ENCODE assay signal across 1 cellular context in the genomic region with DNA sequence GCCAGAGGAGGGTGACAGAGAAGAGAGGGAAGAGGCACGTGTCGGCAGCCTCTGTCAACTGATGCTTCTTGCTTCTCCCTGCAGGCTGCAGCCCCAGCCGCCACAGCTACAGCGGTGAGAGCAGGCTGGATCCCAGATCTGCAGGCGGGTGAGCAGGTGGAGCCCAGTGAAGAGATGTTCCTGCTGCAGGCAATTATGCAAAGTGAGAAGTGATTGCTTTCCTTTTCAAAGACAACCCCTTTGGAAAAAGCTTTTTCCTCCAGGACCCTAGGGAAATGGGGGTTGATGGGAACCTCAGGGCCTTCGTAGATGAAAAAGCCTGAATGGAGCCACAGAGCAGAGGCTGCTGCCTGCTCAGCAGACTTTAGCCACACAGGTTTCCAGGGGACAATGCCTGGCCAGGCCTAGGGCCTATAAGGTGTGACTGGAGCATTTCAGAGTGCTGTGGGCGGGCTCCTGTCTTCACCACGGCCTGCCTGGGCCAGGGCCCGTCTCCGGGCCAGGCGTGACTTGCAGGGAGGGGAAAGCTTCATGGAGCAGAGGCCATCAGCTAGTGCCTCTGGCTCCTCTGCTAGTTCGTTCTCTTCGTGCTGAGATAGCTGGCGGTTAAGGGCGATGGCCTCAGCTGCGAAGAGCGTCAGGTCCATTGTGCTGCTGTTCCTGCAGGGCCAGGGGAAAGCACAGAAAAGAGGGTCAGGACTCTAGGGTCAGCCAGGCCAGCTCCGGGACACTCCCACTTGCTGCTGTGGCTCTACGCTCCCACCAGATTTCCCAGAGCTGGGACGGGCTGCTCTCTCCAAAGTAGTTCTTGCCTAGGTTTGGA.
A peak's percentile ranks its signal among the peaks of the same experiment; 100 is the strongest.
TF ChIP-seq lines count a peak whose summit lies in the region.

No MANE protein-coding gene starts in this region.

TF ChIP-seq in H1, 55 proteins besides CTCF, POLR2A, EP300 and RAD21:
- no peak for TF ChIP-seq SIX5 (IDR thresholded peaks at IDR 0.05; ENCODE audit: low read depth, low read length)
- 0 out of 2 replicates have a peak, but pooled peaks have one; percentile 24 for TF ChIP-seq E2F6 (IDR thresholded peaks at IDR 0.05)
- TF ChIP-seq SRF (IDR thresholded peaks at IDR 0.05; ENCODE audit: low read depth, low read length): no peak
- TF ChIP-seq, protein P1, sequence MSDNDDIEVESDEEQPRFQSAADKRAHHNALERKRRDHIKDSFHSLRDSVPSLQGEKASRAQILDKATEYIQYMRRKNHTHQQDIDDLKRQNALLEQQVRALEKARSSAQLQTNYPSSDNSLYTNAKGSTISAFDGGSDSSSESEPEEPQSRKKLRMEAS (IDR thresholded peaks at IDR 0.05): 0 out of 2 replicates have a peak, but pooled peaks have one; percentile 33
- TF ChIP-seq, protein P2, sequence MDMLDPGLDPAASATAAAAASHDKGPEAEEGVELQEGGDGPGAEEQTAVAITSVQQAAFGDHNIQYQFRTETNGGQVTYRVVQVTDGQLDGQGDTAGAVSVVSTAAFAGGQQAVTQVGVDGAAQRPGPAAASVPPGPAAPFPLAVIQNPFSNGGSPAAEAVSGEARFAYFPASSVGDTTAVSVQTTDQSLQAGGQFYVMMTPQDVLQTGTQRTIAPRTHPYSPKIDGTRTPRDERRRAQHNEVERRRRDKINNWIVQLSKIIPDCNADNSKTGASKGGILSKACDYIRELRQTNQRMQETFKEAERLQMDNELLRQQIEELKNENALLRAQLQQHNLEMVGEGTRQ (IDR thresholded peaks at IDR 0.05; ENCODE audit: low read length): no peak
- no peak for TF ChIP-seq BRCA1 (IDR thresholded peaks at IDR 0.05; ENCODE audit: low read depth, low read length)
